In genomic region chr1:22418352-22418751, GRCh38 we compare ENCODE assay signal across 30 cellular contexts. TPM values are rescaled to one million over a fixed set of nuclear protein-coding genes. Genes with fewer than 3 reads are reported as not detected.
DNase-seq lines count a peak whose midpoint lies in the region; ATAC-seq, FAIRE-seq and TF ChIP-seq lines count a peak whose summit lies in the region.
"Had no signal": no experiment of that assay in that cellular context is flagged by ENCODE, and none has a peak within 500 bp of the region (broad histone marks: within the 10 kb centered on the region; RNA-seq: fewer than 3 reads in every experiment).

No MANE protein-coding gene starts in this region.

- H3K27me3 ChIP-seq in SK-N-SH (ENCODE audit: insufficient read depth) (no peaks in the 10 kb centered on the region), neural cell (ENCODE audit: insufficient read depth, low read depth, low read length) (no peaks in the 10 kb centered on the region)
- H3K27me3 ChIP-seq: body of pancreas, testis had no signal

- no peaks in the 10 kb centered on the region for H3K9me2 ChIP-seq in SK-N-SH
- H3K9me2 ChIP-seq in neural cell (ENCODE audit: insufficient read depth, low read length), result no peaks in the 10 kb centered on the region

- H3K36me3 ChIP-seq in SK-N-SH (replicated peaks in 1 of 2; ENCODE audit: control insufficient read depth in 1 of 2, insufficient read depth in 2 of 2, low read length in 1 of 2) (no peaks in the 10 kb centered on the region), neural cell (ENCODE audit: insufficient read depth, low read length) (no peaks in the 10 kb centered on the region)
- H3K36me3 ChIP-seq: gastroesophageal sphincter had no signal

- H3K9me3 Mint-ChIP-seq in chondrocyte (ENCODE audit: low read depth), result no peaks in the 10 kb centered on the region

- H3F3A ChIP-seq in SK-N-SH (replicated peaks; ENCODE audit: insufficient read depth) (no peaks in the 10 kb centered on the region), neural cell (ENCODE audit: insufficient read depth, low read length, poor library complexity, severe bottlenecking) (no peaks in the 10 kb centered on the region)

- no peaks in the 10 kb centered on the region for H3K9me3 ChIP-seq in SK-N-SH
- no peaks in the 10 kb centered on the region for H3K9me3 ChIP-seq in neural cell (ENCODE audit: low read length)
- H3K9me3 ChIP-seq: body of pancreas, gastroesophageal sphincter, testis had no signal

- H4K20me1 ChIP-seq in SK-N-SH (ENCODE audit: insufficient read depth), result no peaks in the 10 kb centered on the region
- H4K20me1 ChIP-seq in neural cell (ENCODE audit: insufficient read depth), result no peaks in the 10 kb centered on the region

- 0 out of 2 replicates have a peak overlapping the region, but pooled peaks have one; percentile 28 for H3K4me2 ChIP-seq in SK-N-SH
- peak overlapping the region; percentile 47 for H3K4me2 ChIP-seq in neural cell (ENCODE audit: low read length)

- POLR2A ChIA-PET in SK-N-SH (lab: Yijun Ruan, JAX), result no interaction called here

- TF ChIP-seq RAD21 in SK-N-SH (IDR thresholded peaks at IDR 0.05; ENCODE audit: low read length), result no peak
- TF ChIP-seq RAD21 in neural cell (conservative IDR thresholded peaks at IDR 0.05), result no peak

- CTCF ChIA-PET in SK-N-SH (lab: Yijun Ruan, JAX), result interaction anchor here (1.5 to 12.2 kb wide), 5 partner anchors 111 to 288 kb away, joined by 4 to 176 read pairs (median 96); partner anchors contain the start of gene C1QC

- DNase-seq in SK-N-SH (no peak), EH (ENCODE audit: low read depth) (peak; percentile 17), chondrocyte (ENCODE audit: low spot score) (no peak), GM12892 (ENCODE audit: insufficient read length) (no peak), LoVo (ENCODE audit: low spot score) (no peak)
- DNase-seq: activated CD4-positive, alpha-beta T cell treated with anti-CD3 and anti-CD28 coated beads, Interleukin-2, amount 50 U/mL, for 4 hours; activated naive CD4-positive, alpha-beta T cell; body of pancreas; CD4-positive, CD25-positive, alpha-beta regulatory T cell; DND-41; hippocampal formation; Karpas-422; MV-4-11; NCI-H1436 treated with DMSO at 0.1 percent for 48 hours; NCI-H2081 treated with DMSO at 0.1 percent for 48 hours; NK-92 treated with Interleukin-12 subunit alpha and Interleukin-12 subunit beta, amount 100 ng/mL, for 24 hours; small intestine; stimulated activated naive CD4-positive, alpha-beta T cell; T-helper 2 cell; testis had no signal

- no peaks in the 10 kb centered on the region for H3K27me3 Mint-ChIP-seq in chondrocyte (ENCODE audit: low read depth)

- H3K4me1 Mint-ChIP-seq in chondrocyte (ENCODE audit: low read depth), result peaks cover 32% of the 10 kb centered on the region

- 77% methylated on average over 4 of the region's 4 CpGs for WGBS in SK-N-SH (ENCODE audit: low lambda C conversion rate)

- ATAC-seq in SK-N-SH treated with all-trans-retinoic acid at 6 μM for 48 hours, result no peak
- no peak for ATAC-seq in HG03520 (IDR thresholded peaks at IDR 0.05; ENCODE audit: unreplicated experiment)
- ATAC-seq: activated CD4-positive, CD25-positive, alpha-beta regulatory T cell treated with anti-CD3 and anti-CD28 coated beads, Interleukin-2, amount 50 U/mL, for 24 hours; body of pancreas; gastroesophageal sphincter; left lobe of liver had no signal

- no peaks in the 10 kb centered on the region for H3K36me3 Mint-ChIP-seq in chondrocyte (ENCODE audit: low read depth)
- H3K36me3 Mint-ChIP-seq: CD4-positive, CD25-positive, alpha-beta regulatory T cell had no signal

- TF ChIP-seq CTCF in SK-N-SH (IDR thresholded peaks at IDR 0.05) (no peak), chondrocyte (IDR thresholded peaks at IDR 0.05) (no peak), neural cell (IDR thresholded peaks at IDR 0.05; ENCODE audit: poor library complexity, severe bottlenecking) (no peak)

- no peak overlapping the region for H3K4me3 Mint-ChIP-seq in chondrocyte (ENCODE audit: unreplicated experiment)
- H3K4me3 Mint-ChIP-seq: CD4-positive, CD25-positive, alpha-beta regulatory T cell had no signal

- TF ChIP-seq POLR2A in GM12892 (IDR thresholded peaks at IDR 0.05; ENCODE audit: low read depth, low read length), result no peak

- no peak overlapping the region for H3K27ac ChIP-seq in SK-N-SH (ENCODE audit: low read depth in 2 of 2, low read length in 1 of 2)
- peak overlapping the region; percentile 86 for H3K27ac ChIP-seq in neural cell (ENCODE audit: low read length)
- H3K27ac ChIP-seq: 22Rv1, body of pancreas, gastroesophageal sphincter, HL-60, testis had no signal

- no peak overlapping the region for H3K9ac ChIP-seq in SK-N-SH
- H3K9ac ChIP-seq in neural cell (ENCODE audit: low read length), result peak overlapping the region; percentile 58

- peaks cover 7 to 17% of the 10 kb centered on the region in 2 experiments; a peak in 2 of 4 replicates for H3K4me1 ChIP-seq in SK-N-SH (ENCODE audit: control insufficient read depth in 1 of 2, insufficient read depth in 2 of 2, low read depth in 1 of 2, low read length in 1 of 2)

- H3K27ac Mint-ChIP-seq in chondrocyte (ENCODE audit: unreplicated experiment), result peak overlapping the region; percentile 78
- H3K27ac Mint-ChIP-seq: CD4-positive, CD25-positive, alpha-beta regulatory T cell had no signal

- H2AFZ ChIP-seq in SK-N-SH (ENCODE audit: low read depth) (0 out of 2 replicates have a peak overlapping the region, but pooled peaks have one; percentile 9), neural cell (ENCODE audit: low read depth, low read length) (no peak overlapping the region)

- no peak for FAIRE-seq in GM12892 (lab: Jason Lieb, UNC)
- FAIRE-seq: D721Med, endothelial cell of umbilical vein, small intestine had no signal

- TF ChIP-seq EP300 in SK-N-SH (IDR thresholded peaks at IDR 0.05; ENCODE audit: borderline replicate concordance in 1 of 2, low read depth in 1 of 2, low read length in 1 of 2) (no peak), neural cell (conservative IDR thresholded peaks at IDR 0.05; ENCODE audit: poor library complexity, severe bottlenecking) (no peak)

- H3K4me3 ChIP-seq in SK-N-SH (ENCODE audit: low read depth in 2 of 2, low read length in 1 of 2), result no peak overlapping the region
- peak overlapping the region; percentile 42 for H3K4me3 ChIP-seq in neural cell (ENCODE audit: low read length)
- H3K4me3 ChIP-seq: body of pancreas, gastroesophageal sphincter, testis had no signal

- no peaks in the 10 kb centered on the region for H3K79me2 ChIP-seq in SK-N-SH (ENCODE audit: insufficient read depth)
- no peaks in the 10 kb centered on the region for H3K79me2 ChIP-seq in neural cell (replicated peaks; ENCODE audit: insufficient read depth, low read length)

TF ChIP-seq in SK-N-SH, 30 proteins besides CTCF, POLR2A, EP300 and RAD21:
- no peak for TF ChIP-seq USF1 (IDR thresholded peaks at IDR 0.05; ENCODE audit: borderline replicate concordance, low read depth)
TF ChIP-seq in SK-N-SH: peak in this region for 0.

TF ChIP-seq in SK-N-SH treated with all-trans-retinoic acid at 6 μM for 48 hours, 23 proteins besides CTCF, POLR2A, EP300 and RAD21 (continues in another document):
- TF ChIP-seq PATZ1 (CRISPR knock-in tag; IDR thresholded peaks at IDR 0.05; ENCODE audit: borderline replicate concordance) (no peak), GLIS3 (CRISPR knock-in tag; IDR thresholded peaks at IDR 0.05) (no peak), PPARA (CRISPR knock-in tag; IDR thresholded peaks at IDR 0.05; ENCODE audit: borderline replicate concordance) (no peak)

TF ChIP-seq in neural cell, 6 proteins besides CTCF, POLR2A, EP300 and RAD21:
- TF ChIP-seq EZH2 (IDR thresholded peaks at IDR 0.05; ENCODE audit: borderline replicate concordance, insufficient read depth, low read length, poor library complexity, severe bottlenecking), result no peak
- no peak for TF ChIP-seq TAF1 (IDR thresholded peaks at IDR 0.05; ENCODE audit: low read depth)
- TF ChIP-seq MXI1 (conservative IDR thresholded peaks at IDR 0.05; ENCODE audit: poor library complexity, severe bottlenecking), result no peak
- no peak for TF ChIP-seq SMC3 (conservative IDR thresholded peaks at IDR 0.05; ENCODE audit: poor library complexity)
- no peak for TF ChIP-seq POLR2AphosphoS5 (IDR thresholded peaks at IDR 0.05)

RNA-seq across cellular contexts. Expression of gene ZBTB40, which starts 33.3 kb away (rescaled TPM):
- polyA plus RNA-seq in SK-N-SH (2012; rRNA removed) (5.0 and 7.8 TPM in 2 replicates), neural cell (12.2 and 12.7 TPM in 2 replicates)
- polyA plus RNA-seq in SK-N-SH (2012; cell fraction: cytosol; rRNA removed), result 1.7 and 2.2 TPM in 2 replicates
- polyA plus RNA-seq in SK-N-SH (2012; cell fraction: nucleus; rRNA removed), result 40.6 and 45.3 TPM in 2 replicates
- total RNA-seq in chondrocyte, result 15.9 to 20.6 TPM (median 16.3 TPM) in 3 replicates
- polyA minus RNA-seq in neural cell, result 14.4 and 15.6 TPM in 2 replicates
- 7.8 TPM for polyA plus RNA-seq in GM12892 (2012; ENCODE audit: missing spikeins)
